ENCODE assay signal across 20 cellular contexts in the genomic region with DNA sequence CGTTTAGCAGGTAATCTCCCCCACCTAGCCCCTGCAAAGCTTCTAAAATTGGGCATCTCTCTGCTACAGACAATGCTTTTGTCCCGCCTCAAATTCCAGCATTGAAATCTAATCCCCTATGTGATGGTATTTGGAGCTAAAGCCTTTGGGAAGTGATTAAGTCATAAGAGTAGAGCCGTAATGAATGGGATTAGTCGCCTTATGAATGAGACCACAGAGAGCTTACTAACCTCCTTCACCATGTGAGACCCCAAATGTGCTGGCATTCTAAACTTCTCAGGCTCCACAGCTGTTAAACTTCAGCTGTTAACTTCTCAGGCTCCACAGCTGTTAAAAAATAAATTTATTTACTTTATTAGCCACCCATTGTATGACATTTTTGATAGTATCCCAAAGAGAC.
A peak's percentile ranks its signal among the peaks of the same experiment; 100 is the strongest.
DNase-seq lines count a peak whose midpoint lies in the region; TF ChIP-seq lines count a peak whose summit lies in the region.
"Had no signal": no experiment of that assay in that cellular context is flagged by ENCODE, and none has a peak within 500 bp of the region (broad histone marks: within the 10 kb centered on the region; RNA-seq: fewer than 3 reads in every experiment).

No MANE protein-coding gene starts in this region.

- CTCF ChIA-PET in A673 (lab: Charles Lee): no interaction called here
- CTCF ChIA-PET in RWPE1 (lab: Yijun Ruan, JAX): no interaction called here

- H3K9me3 Mint-ChIP-seq in nephron: no peaks in the 10 kb centered on the region

- POLR2A ChIA-PET in A673 (lab: Charles Lee; ENCODE audit: low non-redundant PET): no interaction called here
- POLR2A ChIA-PET in RWPE1 (lab: Yijun Ruan, JAX; ENCODE audit: low non-redundant PET): interaction anchor here (0.6 kb wide), 1 partner anchor 1467 kb away, joined by 3 read pairs; no protein-coding TSS in a partner anchor

- intact Hi-C loops in A673 (cut with micrococcal nuclease; ENCODE audit: unreplicated experiment) (no loop called here), dorsolateral prefrontal cortex (cut with DNase I) (no loop called here)

- BruUV-seq in A673 (replicated peaks; lab: Mats Ljungman, UMichigan): no TSS peak

- DNase-seq in A673 (ENCODE audit: low spot score) (peak; percentile 27), NCI-H524 (lab: John Stamatoyannopoulos, UW) (peak; percentile 25 to 78), ecto neural progenitor cell (ENCODE audit: low spot score) (peak; percentile 56), dorsolateral prefrontal cortex (no peak), RWPE1 (ENCODE audit: low spot score) (no peak), ureter (ENCODE audit: low spot score) (no peak), NCI-H446 treated with DMSO at 0.1 percent for 48 hours (lab: John Stamatoyannopoulos, UW) (no peak)
- DNase-seq: Caco-2; CD4-positive, alpha-beta memory T cell; DMS153; GM23248; MG63; NCI-H1417; NCI-H187 treated with DMSO at 0.1 percent for 48 hours; NCI-H2107; NCI-H748 treated with DMSO at 0.1 percent for 48 hours had no signal

- no peaks in the 10 kb centered on the region for H3K4me1 ChIP-seq in A673 (ENCODE audit: insufficient read depth, low read length, poor library complexity, severe bottlenecking)
- H3K4me1 ChIP-seq: BLaER1 treated with 17β-estradiol and CSF1 and Interleukin-3, amounts not matched to agents 10 nM and 100 nM; Caco-2 had no signal

- H3K27me3 Mint-ChIP-seq in nephron (ENCODE audit: low read depth): no peaks in the 10 kb centered on the region
- H3K27me3 Mint-ChIP-seq: CD4-positive, alpha-beta memory T cell had no signal

- peak overlapping the region; percentile 56 to 86 (median 76) for H3K4me3 Mint-ChIP-seq in nephron
- H3K4me3 Mint-ChIP-seq: CD4-positive, alpha-beta memory T cell had no signal

- H3K4me3 ChIP-seq in A673 (ENCODE audit: low read depth, low read length, poor library complexity, severe bottlenecking): no peak overlapping the region
- no peak overlapping the region for H3K4me3 ChIP-seq in dorsolateral prefrontal cortex
- H3K4me3 ChIP-seq: BLaER1 treated with 17β-estradiol and CSF1 and Interleukin-3, amounts not matched to agents 10 nM and 100 nM; GM23248; K562; MG63 had no signal

- H3K27ac Mint-ChIP-seq in nephron: peak overlapping the region; percentile 73 to 91 (median 76)
- H3K27ac Mint-ChIP-seq: CD4-positive, alpha-beta memory T cell had no signal

- H3K9me3 ChIP-seq in A673 (ENCODE audit: low read depth, low read length, poor library complexity, severe bottlenecking): no peaks in the 10 kb centered on the region
- H3K9me3 ChIP-seq: BLaER1 treated with 17β-estradiol and CSF1 and Interleukin-3, amounts not matched to agents 10 nM and 100 nM; Caco-2; MG63 had no signal

- TF ChIP-seq CTCF in A673 (conservative IDR thresholded peaks at IDR 0.05; ENCODE audit: low read depth, low read length) (no peak), nephron (IDR thresholded peaks at IDR 0.05; ENCODE audit: unreplicated experiment in 3 of 3) (no peak), dorsolateral prefrontal cortex (IDR thresholded peaks at IDR 0.05 in 54 of 56, conservative IDR thresholded peaks at IDR 0.05 in 2 of 56; ENCODE audit: low read depth in 1 of 56, partially characterized antibody in 56 of 56) (no peak), RWPE1 (conservative IDR thresholded peaks at IDR 0.05; ENCODE audit: low read depth) (no peak)

- peaks cover 14% of the 10 kb centered on the region for H3K4me1 Mint-ChIP-seq in nephron
- H3K4me1 Mint-ChIP-seq: CD4-positive, alpha-beta memory T cell had no signal

- H3K27me3 ChIP-seq in A673 (replicated peaks; ENCODE audit: insufficient read depth, low read depth, low read length, poor library complexity) (no peaks in the 10 kb centered on the region), dorsolateral prefrontal cortex (no peaks in the 10 kb centered on the region)
- H3K27me3 ChIP-seq: BLaER1 treated with 17β-estradiol and CSF1 and Interleukin-3, amounts not matched to agents 10 nM and 100 nM; MG63 had no signal

- no peaks in the 10 kb centered on the region for H3K36me3 ChIP-seq in A673 (ENCODE audit: insufficient read depth, low read length, poor library complexity, severe bottlenecking)
- H3K36me3 ChIP-seq: BLaER1 treated with 17β-estradiol and CSF1 and Interleukin-3, amounts not matched to agents 10 nM and 100 nM; MG63 had no signal

- H3K27ac ChIP-seq in A673 (ENCODE audit: low read depth, low read length, poor library complexity, severe bottlenecking) (no peak overlapping the region), dorsolateral prefrontal cortex (no peak overlapping the region), RWPE1 (no peak overlapping the region)
- H3K27ac ChIP-seq: 22Rv1; BLaER1 treated with 17β-estradiol and CSF1 and Interleukin-3, amounts not matched to agents 10 nM and 100 nM; GM23248 had no signal

- no peaks in the 10 kb centered on the region for H3K36me3 Mint-ChIP-seq in nephron (ENCODE audit: low read depth)
- H3K36me3 Mint-ChIP-seq: CD4-positive, alpha-beta memory T cell had no signal

Comparison
In these comparisons a context has a peak if more than half of its experiments do, and no peak if none do; other contexts are left out.
1. DNase-seq: peak in A673 (single experiment), NCI-H524 (2 of 2) and ecto neural progenitor cell (single experiment); none in dorsolateral prefrontal cortex (0 of 10), RWPE1 (single experiment), ureter (single experiment) and NCI-H446 treated with DMSO at 0.1 percent for 48 hours (single experiment).